In genomic region chr4:2261853-2262144, GRCh38 we compare ENCODE assay signal across 1 cellular context.
A peak's percentile ranks its signal among the peaks of the same experiment; 100 is the strongest.
TF ChIP-seq lines count a peak whose summit lies in the region.

MXD4 (minus strand) TSS chr4:2262109; CDS start chr4:2261980, 129 bp downstream.

TF ChIP-seq in HepG2, 621 proteins besides CTCF, POLR2A, EP300 and RAD21 (continued from another document):
- no peak for TF ChIP-seq MLXIP (CRISPR knock-in tag; IDR thresholded peaks at IDR 0.05; ENCODE audit: borderline replicate concordance)
- no peak for TF ChIP-seq ZNF841 (CRISPR knock-in tag; IDR thresholded peaks at IDR 0.05; ENCODE audit: borderline replicate concordance)
- TF ChIP-seq MIER3 (CRISPR knock-in tag; IDR thresholded peaks at IDR 0.05; ENCODE audit: borderline replicate concordance): no peak
- TF ChIP-seq POLR2AphosphoS5 (IDR thresholded peaks at IDR 0.05; ENCODE audit: low read depth, low read length): no peak
- TF ChIP-seq RBFOX2 (IDR thresholded peaks at IDR 0.05; ENCODE audit: low read depth, low read length): 0 out of 2 replicates have a peak, but pooled peaks have one; percentile 16
- TF ChIP-seq RXRA (CRISPR knock-in tag; IDR thresholded peaks at IDR 0.05): no peak
- no peak for TF ChIP-seq ZNF609 (CRISPR knock-in tag; IDR thresholded peaks at IDR 0.05; ENCODE audit: borderline replicate concordance)
- TF ChIP-seq YEATS4 (CRISPR knock-in tag; IDR thresholded peaks at IDR 0.05; ENCODE audit: borderline replicate concordance): no peak
- no peak for TF ChIP-seq ZBTB26 (CRISPR knock-in tag; IDR thresholded peaks at IDR 0.05; ENCODE audit: borderline replicate concordance)
- TF ChIP-seq ZBTB33 (CRISPR knock-in tag; IDR thresholded peaks at IDR 0.05): no peak
- TF ChIP-seq GABPB1 (CRISPR knock-in tag; IDR thresholded peaks at IDR 0.05): no peak
- TF ChIP-seq DR1 (CRISPR knock-in tag; IDR thresholded peaks at IDR 0.05): no peak; the same call in 1 of the 2 replicates
- TF ChIP-seq ZNF766 (CRISPR knock-in tag; IDR thresholded peaks at IDR 0.05; ENCODE audit: borderline replicate concordance): no peak
- TF ChIP-seq ZIK1 (CRISPR knock-in tag; IDR thresholded peaks at IDR 0.05; ENCODE audit: borderline replicate concordance, low read depth): 0 out of 2 replicates have a peak, but pooled peaks have one; percentile 9
- no peak for TF ChIP-seq CEBPB (IDR thresholded peaks at IDR 0.05; ENCODE audit: borderline replicate concordance, low read depth, low read length)
- no peak for TF ChIP-seq ZNF557 (CRISPR knock-in tag; IDR thresholded peaks at IDR 0.05)
- no peak for TF ChIP-seq ZNF749 (CRISPR knock-in tag; IDR thresholded peaks at IDR 0.05; ENCODE audit: borderline replicate concordance)
- TF ChIP-seq ZNF143 (CRISPR knock-in tag; IDR thresholded peaks at IDR 0.05): no peak
- TF ChIP-seq PCBP2 (optimal IDR thresholded peaks at IDR 0.05; ENCODE audit: low read depth, low read length, poor library complexity, severe bottlenecking): no peak
- no peak for TF ChIP-seq ZNF20 (CRISPR knock-in tag; IDR thresholded peaks at IDR 0.05)
- TF ChIP-seq HINFP (CRISPR knock-in tag; IDR thresholded peaks at IDR 0.05; ENCODE audit: low read depth): no peak
- TF ChIP-seq ZNF850 (CRISPR knock-in tag; conservative IDR thresholded peaks at IDR 0.05): no peak
- peak; percentile 87; the same call in 1 of the 2 replicates for TF ChIP-seq PBX3 (CRISPR knock-in tag; IDR thresholded peaks at IDR 0.05; ENCODE audit: borderline replicate concordance)
- no peak for TF ChIP-seq KDM5A (IDR thresholded peaks at IDR 0.05; ENCODE audit: borderline replicate concordance, low read length)
- TF ChIP-seq TGIF2 (CRISPR knock-in tag; IDR thresholded peaks at IDR 0.05): no peak
- TF ChIP-seq ZNF354B (CRISPR knock-in tag; IDR thresholded peaks at IDR 0.05): no peak
- no peak for TF ChIP-seq ZSCAN9 (CRISPR knock-in tag; IDR thresholded peaks at IDR 0.05; ENCODE audit: borderline replicate concordance)
- TF ChIP-seq TCF12 (IDR thresholded peaks at IDR 0.05): no peak
- no peak for TF ChIP-seq TCF12 (CRISPR knock-in tag; IDR thresholded peaks at IDR 0.05)
- no peak for TF ChIP-seq DNMT1 (CRISPR knock-in tag; IDR thresholded peaks at IDR 0.05)
- no peak for TF ChIP-seq FOXM1 (CRISPR knock-in tag; IDR thresholded peaks at IDR 0.05)
- no peak for TF ChIP-seq ZNF33A (CRISPR knock-in tag; IDR thresholded peaks at IDR 0.05; ENCODE audit: borderline replicate concordance)
- TF ChIP-seq ZNF513 (CRISPR knock-in tag; conservative IDR thresholded peaks at IDR 0.05): no peak
